1 cellular context compared by ENCODE assay signal in genomic region chr22:26489447-26490036, GRCh38.
TF ChIP-seq lines count a peak whose summit lies in the region.

No MANE protein-coding gene starts in this region.

TF ChIP-seq in SK-N-SH treated with all-trans-retinoic acid at 6 μM for 48 hours, 23 proteins besides CTCF, POLR2A, EP300 and RAD21 (continued from another document):
- no peak for TF ChIP-seq TSHZ2 (CRISPR knock-in tag; IDR thresholded peaks at IDR 0.05)
- TF ChIP-seq PATZ1 (CRISPR knock-in tag; IDR thresholded peaks at IDR 0.05; ENCODE audit: borderline replicate concordance), result no peak
- TF ChIP-seq CREB5 (CRISPR knock-in tag; IDR thresholded peaks at IDR 0.05; ENCODE audit: low read depth), result no peak
- TF ChIP-seq POU6F1 (CRISPR knock-in tag; IDR thresholded peaks at IDR 0.05; ENCODE audit: borderline replicate concordance, low read depth), result no peak
- no peak for TF ChIP-seq ZFP3 (CRISPR knock-in tag; IDR thresholded peaks at IDR 0.05)
- no peak for TF ChIP-seq ESRRG (CRISPR knock-in tag; IDR thresholded peaks at IDR 0.05)
